ENCODE assay signal across 21 cellular contexts in genomic region chr14:34522496-34522895, GRCh38.
"Had no signal": no experiment of that assay in that cellular context is flagged by ENCODE, and none has a peak within 500 bp of the region (broad histone marks: within the 10 kb centered on the region; RNA-seq: fewer than 3 reads in every experiment).

No MANE protein-coding gene starts in this region.

- DNase-seq: activated CD4-positive, alpha-beta memory T cell treated with anti-CD3 and anti-CD28 coated beads, Interleukin-2, amount 10 ng/mL, durations not matched to agents 7 days and 5 days; activated CD4-positive, alpha-beta T cell treated with anti-CD3 and anti-CD28 coated beads for 4 hours; activated CD8-positive, alpha-beta memory T cell treated with anti-CD3 and anti-CD28 coated beads, Interleukin-2, amount 10 ng/mL, durations not matched to agents 7 days and 5 days; activated naive CD4-positive, alpha-beta T cell treated with Interleukin-2 at 50 U/mL for 16 hours; aorta; brain microvascular endothelial cell; effector CD4-positive, alpha-beta T cell; heart left ventricle; kidney; left lung; naive thymus-derived CD4-positive, alpha-beta T cell; right cardiac atrium; stimulated activated CD4-positive, alpha-beta T cell treated with anti-CD3 and anti-CD28 coated beads, Interleukin-15, amount 100 ng/mL, for 24 hours; stimulated activated CD4-positive, alpha-beta T cell treated with anti-CD3 and anti-CD28 coated beads, Interleukin-4, amount 100 ng/mL, for 1 hour; upper lobe of right lung had no signal

- H3K27ac Mint-ChIP-seq: activated CD4-positive, alpha-beta memory T cell treated with anti-CD3 and anti-CD28 coated beads, Interleukin-2, amount 10 ng/mL, durations not matched to agents 7 days and 5 days; neural progenitor cell; progenitor cell of endocrine pancreas; T-helper 2 cell treated with Interferon-gamma antibody and Interleukin-4, amounts not matched to agents 5 μg/mL and 100 μg/mL, for 36 hours; WTC11 had no signal

- H3K4me1 Mint-ChIP-seq: activated CD4-positive, alpha-beta memory T cell treated with anti-CD3 and anti-CD28 coated beads, Interleukin-2, amount 10 ng/mL, durations not matched to agents 7 days and 5 days; central memory CD8-positive, alpha-beta T cell; neural progenitor cell; WTC11 had no signal

- ATAC-seq: activated CD8-positive, alpha-beta memory T cell treated with anti-CD3 and anti-CD28 coated beads, Interleukin-2, amount 10 ng/mL, durations not matched to agents 7 days and 5 days; gastroesophageal sphincter; heart left ventricle; left lung; naive thymus-derived CD4-positive, alpha-beta T cell; right cardiac atrium; upper lobe of right lung; WTC11 had no signal

- H3K9me3 Mint-ChIP-seq: activated CD4-positive, alpha-beta memory T cell treated with anti-CD3 and anti-CD28 coated beads, Interleukin-2, amount 10 ng/mL, durations not matched to agents 7 days and 5 days; central memory CD8-positive, alpha-beta T cell; naive thymus-derived CD4-positive, alpha-beta T cell; neural progenitor cell; T-helper 2 cell treated with Interferon-gamma antibody and Interleukin-4, amounts not matched to agents 5 μg/mL and 100 μg/mL, for 36 hours; WTC11 had no signal

- H3K4me3 Mint-ChIP-seq: activated CD4-positive, alpha-beta memory T cell treated with anti-CD3 and anti-CD28 coated beads, Interleukin-2, amount 10 ng/mL, durations not matched to agents 7 days and 5 days; activated CD8-positive, alpha-beta memory T cell treated with anti-CD3 and anti-CD28 coated beads, Interleukin-2, amount 10 ng/mL, durations not matched to agents 7 days and 5 days; central memory CD8-positive, alpha-beta T cell; naive thymus-derived CD4-positive, alpha-beta T cell; neural progenitor cell; T-helper 2 cell treated with Interferon-gamma antibody and Interleukin-4, amounts not matched to agents 5 μg/mL and 100 μg/mL, for 36 hours; WTC11 had no signal

- H3K27me3 Mint-ChIP-seq: activated CD4-positive, alpha-beta memory T cell treated with anti-CD3 and anti-CD28 coated beads, Interleukin-2, amount 10 ng/mL, durations not matched to agents 7 days and 5 days; activated CD8-positive, alpha-beta memory T cell treated with anti-CD3 and anti-CD28 coated beads, Interleukin-2, amount 10 ng/mL, durations not matched to agents 7 days and 5 days; central memory CD8-positive, alpha-beta T cell; naive thymus-derived CD4-positive, alpha-beta T cell; progenitor cell of endocrine pancreas had no signal
